Comparison of ENCODE assay signal across 12 cellular contexts in genomic region chr6:1201547-1202200, GRCh38.
"Had no signal": no experiment of that assay in that cellular context is flagged by ENCODE, and none has a peak within 500 bp of the region (broad histone marks: within the 10 kb centered on the region; RNA-seq: fewer than 3 reads in every experiment).

No MANE protein-coding gene starts in this region.

- H3K27me3 ChIP-seq: sigmoid colon, upper lobe of left lung had no signal

- H3K4me1 ChIP-seq: left ventricle myocardium inferior, psoas muscle, sigmoid colon, upper lobe of left lung had no signal

- H3K4me3 ChIP-seq: left ventricle myocardium inferior, psoas muscle, sigmoid colon, upper lobe of left lung had no signal

- ATAC-seq: effector memory CD8-positive, alpha-beta T cell; psoas muscle had no signal

- H3K9me3 ChIP-seq: left ventricle myocardium inferior, psoas muscle, sigmoid colon, upper lobe of left lung had no signal

- H3K36me3 ChIP-seq: left ventricle myocardium inferior, sigmoid colon, upper lobe of left lung had no signal

- H3K27ac ChIP-seq: left ventricle myocardium inferior, psoas muscle, sigmoid colon, upper lobe of left lung had no signal

- DNase-seq: activated CD4-positive, CD25-positive, alpha-beta regulatory T cell treated with anti-CD3 and anti-CD28 coated beads, Interleukin-2, amount 50 U/mL, for 72 hours; activated naive CD4-positive, alpha-beta T cell treated with anti-CD3 and anti-CD28 coated beads, Interleukin-2, amount 50 U/mL, for 16 hours; amygdala; cerebellar nuclear complex; effector memory CD8-positive, alpha-beta T cell; kidney; left ventricle myocardium inferior; psoas muscle; sigmoid colon; SW 1271; T-helper 9 cell; upper lobe of left lung had no signal
